ENCODE assay signal across 9 cellular contexts in genomic region chr2:219161097-219161496, GRCh38. TPM values are rescaled to one million over a fixed set of nuclear protein-coding genes. Genes with fewer than 3 reads are reported as not detected.
DNase-seq lines count a peak whose midpoint lies in the region; ATAC-seq, FAIRE-seq and TF ChIP-seq lines count a peak whose summit lies in the region.
"Had no signal": no experiment of that assay in that cellular context is flagged by ENCODE, and none has a peak within 500 bp of the region (broad histone marks: within the 10 kb centered on the region; RNA-seq: fewer than 3 reads in every experiment).

No MANE protein-coding gene starts in this region.

- DNase-seq in bronchial epithelial cell (ENCODE audit: low read depth) (no peak), GM12892 (ENCODE audit: insufficient read length) (no peak), NCI-H2227 treated with DMSO at 0.1 percent for 48 hours (lab: John Stamatoyannopoulos, UW) (no peak)

- ATAC-seq in GM18517 (IDR thresholded peaks at IDR 0.05; ENCODE audit: unreplicated experiment) (no peak), GM21717 (IDR thresholded peaks at IDR 0.05; ENCODE audit: unreplicated experiment) (no peak)

- no peaks in the 10 kb centered on the region for H3K36me3 ChIP-seq in HUES6 (ENCODE audit: control insufficient read depth, insufficient read depth, low read length)
- H3K36me3 ChIP-seq in bronchial epithelial cell (ENCODE audit: control insufficient read depth, insufficient read depth, low read length): no peaks in the 10 kb centered on the region
- peaks cover 12% of the 10 kb centered on the region for H3K36me3 ChIP-seq in muscle layer of colon (ENCODE audit: insufficient read depth, low read length)

- H3K27me3 ChIP-seq in HUES6 (ENCODE audit: control insufficient read depth, insufficient read depth, low read length): peaks cover 15% of the 10 kb centered on the region
- H3K27me3 ChIP-seq in bronchial epithelial cell (ENCODE audit: control insufficient read depth, insufficient read depth, low read length): no peaks in the 10 kb centered on the region
- no peaks in the 10 kb centered on the region for H3K27me3 ChIP-seq in muscle layer of colon (ENCODE audit: control insufficient read depth in 1 of 2, insufficient read depth in 2 of 2, low read length in 2 of 2)

- peak overlapping the region; percentile 85 for H3K27ac ChIP-seq in 22Rv1
- no peak overlapping the region for H3K27ac ChIP-seq in HUES6 (ENCODE audit: low read depth, low read length)
- peak overlapping the region; percentile 84 for H3K27ac ChIP-seq in muscle layer of colon (ENCODE audit: low read depth, low read length)

- H3K9me3 ChIP-seq in HUES6 (ENCODE audit: control insufficient read depth, insufficient read depth, low read depth, low read length) (no peaks in the 10 kb centered on the region), muscle layer of colon (ENCODE audit: low read length) (no peaks in the 10 kb centered on the region)

- FAIRE-seq in bronchial epithelial cell (lab: Jason Lieb, UNC) (no peak), GM12892 (lab: Jason Lieb, UNC) (no peak)
- FAIRE-seq: endometrium had no signal

- TF ChIP-seq CTCF in 22Rv1 (IDR thresholded peaks at IDR 0.05) (no peak), bronchial epithelial cell (IDR thresholded peaks at IDR 0.05; ENCODE audit: insufficient read depth, low read length, severe bottlenecking) (no peak)

- peak overlapping the region; percentile 84 for H3K4me3 ChIP-seq in HUES6 (ENCODE audit: low read depth, low read length)
- H3K4me3 ChIP-seq in bronchial epithelial cell (ENCODE audit: low read depth, low read length): peak overlapping the region; percentile 62
- H3K4me3 ChIP-seq in muscle layer of colon (ENCODE audit: low read depth in 1 of 2, low read length in 2 of 2): peak overlapping the region; percentile 69 to 79

- H3K9ac ChIP-seq in HUES6 (ENCODE audit: low read length) (peak overlapping the region; percentile 19), muscle layer of colon (ENCODE audit: low read length) (no peak overlapping the region)

- H3K4me1 ChIP-seq in HUES6 (ENCODE audit: control insufficient read depth, insufficient read depth, low read length) (peaks cover 12% of the 10 kb centered on the region; the same call in 1 of the 2 replicates), muscle layer of colon (ENCODE audit: insufficient read depth, low read length) (peaks cover 9% of the 10 kb centered on the region)

- TF ChIP-seq POLR2A in GM12892 (IDR thresholded peaks at IDR 0.05; ENCODE audit: low read depth, low read length): no peak

RNA-seq across cellular contexts. Expression of gene NHEJ1, which starts 0.5 kb away (rescaled TPM):
- total RNA-seq in bronchial epithelial cell: 10.2 and 22.1 TPM in 2 replicates
- polyA plus RNA-seq in GM12892 (2012; ENCODE audit: missing spikeins): 11.1 TPM

RNA-seq across cellular contexts. Expression of gene SLC23A3, which starts 8.7 kb away (rescaled TPM):
- 1.3 and 1.9 TPM in 2 replicates for total RNA-seq in bronchial epithelial cell
- polyA plus RNA-seq in GM12892 (2012; ENCODE audit: missing spikeins): 0.68 TPM

RNA-seq across cellular contexts. Expression of gene CNPPD1, which starts 15.6 kb away (rescaled TPM):
- total RNA-seq in bronchial epithelial cell: 44.2 and 54.5 TPM in 2 replicates
- 27.2 TPM for polyA plus RNA-seq in GM12892 (2012; ENCODE audit: missing spikeins)

RNA-seq across cellular contexts. Expression of gene RETREG2, which starts 17.0 kb away (rescaled TPM):
- total RNA-seq in bronchial epithelial cell: 57.4 and 110 TPM in 2 replicates
- polyA plus RNA-seq in GM12892 (2012; ENCODE audit: missing spikeins): 20.2 TPM

RNA-seq across cellular contexts. Expression of gene ZFAND2B, which starts 45.5 kb away (rescaled TPM):
- total RNA-seq in bronchial epithelial cell: 55.4 and 59.8 TPM in 2 replicates
- polyA plus RNA-seq in GM12892 (2012; ENCODE audit: missing spikeins): 21.2 TPM
